Comparison of ENCODE assay signal across 8 cellular contexts in the genomic region with DNA sequence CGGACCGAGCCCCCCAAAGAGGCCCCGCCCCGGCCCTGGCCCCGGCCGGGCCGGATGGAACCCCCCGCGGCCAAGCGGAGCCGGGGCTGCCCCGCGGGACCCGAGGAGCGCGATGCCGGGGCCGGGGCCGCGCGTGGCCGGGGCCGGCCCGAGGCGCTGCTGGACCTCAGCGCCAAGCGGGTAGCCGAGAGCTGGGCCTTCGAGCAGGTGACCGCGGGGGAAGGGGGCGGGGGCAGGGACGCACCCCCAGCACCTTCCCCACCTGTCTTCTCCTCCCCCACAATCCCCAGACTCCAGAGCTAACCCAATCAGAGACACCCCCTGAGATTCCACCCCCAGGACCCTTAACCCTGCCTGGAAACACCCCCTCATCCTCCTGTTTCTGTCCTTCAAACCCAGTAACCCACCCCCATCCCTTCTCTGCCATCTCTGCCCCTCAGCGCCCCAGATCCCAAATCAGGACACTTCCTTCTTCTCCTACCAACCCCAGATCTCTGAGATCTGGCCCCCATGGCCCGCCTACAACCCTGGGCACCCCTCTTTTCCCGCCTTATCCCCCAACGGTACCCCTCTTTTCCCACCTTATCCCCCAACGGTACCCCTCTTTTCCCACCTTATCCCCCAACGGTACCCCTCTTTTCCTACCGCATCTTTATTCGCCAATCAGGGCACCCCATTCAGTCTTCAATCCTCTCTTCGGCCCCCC. TPM values are rescaled to one million over a fixed set of nuclear protein-coding genes. Genes with fewer than 3 reads are reported as not detected.
DNase-seq lines count a peak whose midpoint lies in the region; ATAC-seq and TF ChIP-seq lines count a peak whose summit lies in the region.

No MANE protein-coding gene starts in this region.

- peak overlapping the region; percentile 88 for H3K4me3 ChIP-seq in DOHH2 (ENCODE audit: low read length)
- peak overlapping the region; percentile 77 for H3K4me3 ChIP-seq in HUES64 (ENCODE audit: low read length)
- H3K4me3 ChIP-seq in body of pancreas, result peak overlapping the region; percentile 13 to 43
- H3K4me3 ChIP-seq in thoracic aorta, result peak overlapping the region; percentile 99

- ATAC-seq in GM21367 (IDR thresholded peaks at IDR 0.05; ENCODE audit: unreplicated experiment) (peak; percentile 19), body of pancreas (peak; percentile 3), thoracic aorta (ENCODE audit: insufficient number of reproducible peaks, low FRiP score, low read depth) (no peak)

- H3K9me3 ChIP-seq in DOHH2 (ENCODE audit: control insufficient read depth, insufficient read depth, low read length) (no peaks in the 10 kb centered on the region), HUES64 (ENCODE audit: insufficient read depth, low read depth, low read length) (no peaks in the 10 kb centered on the region), body of pancreas (no peaks in the 10 kb centered on the region), thoracic aorta (no peaks in the 10 kb centered on the region)

- H3K27ac ChIP-seq in DOHH2 (ENCODE audit: low read depth, low read length) (peak overlapping the region; percentile 12; the same call in 1 of the 2 replicates), HUES64 (ENCODE audit: low read depth, low read length) (peak overlapping the region; percentile 83; the same call in 1 of the 2 replicates), body of pancreas (peak overlapping the region; percentile 66 to 95 (median 88)), thoracic aorta (peak overlapping the region; percentile 76 to 100)

- 3% methylated on average over 42 of the region's 42 CpGs for WGBS in HUES64
- 7 to 21% methylated on average over 11 to 30 of the region's 42 CpGs for whole genome bisulfite sequencing in body of pancreas, 2 donors

- peak overlapping the region; percentile 70 for H3K9ac ChIP-seq in HUES64 (ENCODE audit: low read depth, low read length)

- no peaks in the 10 kb centered on the region for H3K9me2 ChIP-seq in DOHH2 (replicated peaks; ENCODE audit: control insufficient read depth, low read length)

- no peaks in the 10 kb centered on the region for H3F3A ChIP-seq in DOHH2 (ENCODE audit: control insufficient read depth, insufficient read depth)

- H4K20me1 ChIP-seq in DOHH2 (ENCODE audit: control insufficient read depth, insufficient read depth, low read depth, low read length), result no peaks in the 10 kb centered on the region

- H3K36me3 ChIP-seq in DOHH2 (ENCODE audit: control insufficient read depth, low read length) (no peaks in the 10 kb centered on the region), HUES64 (ENCODE audit: insufficient read depth, low read length) (peaks cover 11% of the 10 kb centered on the region), body of pancreas (replicated peaks in 1 of 2; ENCODE audit: insufficient read depth in 1 of 2, low read depth in 2 of 2) (no peaks in the 10 kb centered on the region), thoracic aorta (no peaks in the 10 kb centered on the region)

- peaks cover 7% of the 10 kb centered on the region for H3K79me2 ChIP-seq in DOHH2 (ENCODE audit: control insufficient read depth, low read length)

- H3K27me3 ChIP-seq in DOHH2 (ENCODE audit: control insufficient read depth, low read length), result no peaks in the 10 kb centered on the region
- no peaks in the 10 kb centered on the region for H3K27me3 ChIP-seq in HUES64 (ENCODE audit: insufficient read depth, low read length)
- no peaks in the 10 kb centered on the region for H3K27me3 ChIP-seq in body of pancreas
- no peaks in the 10 kb centered on the region for H3K27me3 ChIP-seq in thoracic aorta (replicated peaks; ENCODE audit: insufficient read depth)

- peak overlapping the region; percentile 72 for H3K4me2 ChIP-seq in DOHH2 (ENCODE audit: low read length)

- no peak for TF ChIP-seq POLR2A in body of pancreas (IDR thresholded peaks at IDR 0.05)

- DNase-seq in body of pancreas, result peak; percentile 39 to 45 (median 44)
- DNase-seq in left kidney (ENCODE audit: low read depth, low spot score), result peak; percentile 69
- DNase-seq in thoracic aorta (ENCODE audit: low spot score), result no peak
- no peak for DNase-seq in mesenteric fat pad (ENCODE audit: low spot score)
- no peak for DNase-seq in epidermal melanocyte (ENCODE audit: insufficient read length, low spot score)

- H3K4me1 ChIP-seq in DOHH2 (ENCODE audit: control insufficient read depth, low read length), result peaks cover 31% of the 10 kb centered on the region
- 0 out of 2 replicates have a peak, but pooled peaks cover 6% of the 10 kb centered on the region for H3K4me1 ChIP-seq in HUES64 (ENCODE audit: insufficient read depth, low read length)
- H3K4me1 ChIP-seq in body of pancreas, result peaks cover 33% of the 10 kb centered on the region
- H3K4me1 ChIP-seq in thoracic aorta (ENCODE audit: control insufficient read depth in 1 of 2, low read depth in 2 of 2), result peaks cover 16 to 38% of the 10 kb centered on the region in 2 donors

- intact Hi-C loops in body of pancreas (cut with DNase I), result no loop called here

- TF ChIP-seq CTCF in DOHH2 (IDR thresholded peaks at IDR 0.05; ENCODE audit: low read depth, low read length, poor library complexity, severe bottlenecking), result no peak
- TF ChIP-seq CTCF in body of pancreas (IDR thresholded peaks at IDR 0.05), result no peak
- TF ChIP-seq CTCF in thoracic aorta (IDR thresholded peaks at IDR 0.05), result no peak

RNA-seq across cellular contexts. Expression of gene ZSWIM4, which starts 0.5 kb away (rescaled TPM):
- 15.5 TPM for polyA plus RNA-seq in HUES64 (2013, experiment 1 of 2)
- polyA plus RNA-seq in HUES64 (2013, experiment 2 of 2), result 16.8 TPM
- total RNA-seq in body of pancreas (10 to 100 TPM in 1 of 2 donors, 1 to 10 TPM in 1; 3.4 to 12.5 TPM), thoracic aorta (10 to 100 TPM in 1 of 2 donors, 1 to 10 TPM in 1; 9.5 to 11.8 TPM), mesenteric fat pad (5.2 TPM)

RNA-seq across cellular contexts. Expression of gene C19orf53, which starts 21.5 kb away (rescaled TPM):
- 134 TPM for polyA plus RNA-seq in HUES64 (2013, experiment 1 of 2)
- 150 TPM for polyA plus RNA-seq in HUES64 (2013, experiment 2 of 2)
- 100 to 1,000 TPM in 1 of 2 donors, 10 to 100 TPM in 1; 47.7 to 103 TPM for total RNA-seq in body of pancreas
- 100 to 1,000 TPM; 114 to 128 TPM for total RNA-seq in thoracic aorta
- total RNA-seq in mesenteric fat pad, result 71.5 TPM

RNA-seq across cellular contexts. Expression of gene MRI1, which starts 31.4 kb away (rescaled TPM):
- 11.9 TPM for polyA plus RNA-seq in HUES64 (2013, experiment 1 of 2)
- polyA plus RNA-seq in HUES64 (2013, experiment 2 of 2), result 10.8 TPM
- total RNA-seq in body of pancreas, result 10 to 100 TPM; 69.0 to 82.7 TPM
- 10 to 100 TPM; 54.6 to 63.0 TPM for total RNA-seq in thoracic aorta
- 22.9 TPM for total RNA-seq in mesenteric fat pad

Comparison
In these comparisons a context has a peak if more than half of its experiments do, and no peak if none do; other contexts are left out.
1. H3K27ac ChIP-seq: peak in every context shown above with its lines; median percentile 88 in body of pancreas; 88 in thoracic aorta; 83 in HUES64; 12 in DOHH2.
2. H3K4me3 ChIP-seq: peak in every context shown above with its lines; median percentile 99 in thoracic aorta; 88 in DOHH2; 77 in HUES64; 28 in body of pancreas.
3. DNase-seq: peak in body of pancreas (4 of 4) and left kidney (single experiment); none in thoracic aorta (single experiment), mesenteric fat pad (single experiment) and epidermal melanocyte (single experiment).